Comparison of ENCODE assay signal across 9 cellular contexts in the genomic region with DNA sequence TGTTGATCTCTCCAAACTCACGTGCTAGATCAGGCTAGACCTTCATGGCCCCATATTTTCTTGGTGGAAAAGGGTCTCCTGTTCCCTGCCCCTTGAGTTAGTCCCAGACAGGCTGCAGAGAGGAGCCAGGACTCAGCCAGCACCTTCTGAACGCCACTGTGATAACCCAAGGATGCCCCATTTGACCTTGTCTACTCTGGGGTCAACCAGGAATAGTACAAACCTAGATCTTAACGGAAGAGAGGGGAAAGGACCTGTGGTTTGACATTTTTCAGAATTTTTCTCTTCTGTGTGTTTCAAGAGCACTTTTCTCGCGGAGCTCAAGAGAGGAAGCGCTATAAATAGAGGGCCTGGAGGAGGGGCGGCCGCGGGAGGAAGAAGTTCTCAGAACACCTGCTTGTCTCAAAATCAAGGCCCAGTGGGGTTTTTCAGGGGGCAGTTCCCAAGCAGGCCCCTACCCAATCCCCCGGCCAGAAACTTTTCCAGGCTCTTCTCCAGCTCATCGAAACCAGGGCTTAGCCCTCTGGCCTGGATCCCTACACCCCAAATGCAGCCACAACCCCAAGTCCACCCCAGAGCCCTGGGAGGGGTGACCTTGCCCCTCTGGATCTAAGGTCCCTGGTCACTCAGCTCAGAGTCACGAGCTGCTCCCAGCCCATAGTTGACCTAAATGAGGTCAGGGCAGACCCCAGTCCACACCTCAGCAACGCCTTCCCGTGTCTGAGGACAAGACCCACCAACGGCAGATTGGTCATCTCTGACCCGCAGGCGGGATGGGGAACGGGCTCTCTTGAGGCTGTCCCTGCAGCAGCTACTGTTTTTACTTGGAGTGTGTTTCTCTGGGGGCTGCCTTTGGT.
DNase-seq lines count a peak whose midpoint lies in the region; ATAC-seq and TF ChIP-seq lines count a peak whose summit lies in the region.
"Had no signal": no experiment of that assay in that cellular context is flagged by ENCODE, and none has a peak within 500 bp of the region (broad histone marks: within the 10 kb centered on the region; RNA-seq: fewer than 3 reads in every experiment).

No MANE protein-coding gene starts in this region.

- CTCF ChIA-PET in mammary epithelial cell (lab: Charles Lee; ENCODE audit: low non-redundant PET) = no interaction called here

- H3K27me3 ChIP-seq in OCI-LY3 (ENCODE audit: low read depth, low read length) (no peaks in the 10 kb centered on the region), mammary epithelial cell (ENCODE audit: insufficient read depth, low read length) (peaks cover 4% of the 10 kb centered on the region)

- peak overlapping the region; percentile 75 for H3K27ac Mint-ChIP-seq in central memory CD8-positive, alpha-beta T cell (ENCODE audit: low read depth)
- no peak overlapping the region for H3K27ac Mint-ChIP-seq in osteocyte (ENCODE audit: unreplicated experiment)

- no peak for DNase-seq in central memory CD8-positive, alpha-beta T cell (ENCODE audit: low spot score in 2 of 2)
- DNase-seq in HK-2 (ENCODE audit: unreplicated experiment) = no peak
- DNase-seq in NCI-H524 (lab: John Stamatoyannopoulos, UW) = no peak
- DNase-seq in osteocyte (ENCODE audit: extremely low spot score, unreplicated experiment) = no peak
- no peak for DNase-seq in mammary epithelial cell

- no peaks in the 10 kb centered on the region for H3K9me3 Mint-ChIP-seq in central memory CD8-positive, alpha-beta T cell
- no peaks in the 10 kb centered on the region for H3K9me3 Mint-ChIP-seq in osteocyte (ENCODE audit: unreplicated experiment)

- WGBS in mammary epithelial cell (ENCODE audit: low coverage, missing lambda C conversion rate) = 75% methylated on average over 15 of the region's 18 CpGs

- H3K27ac ChIP-seq in OCI-LY3 (ENCODE audit: low read length) = peak overlapping the region; percentile 98
- no peak overlapping the region for H3K27ac ChIP-seq in mammary epithelial cell (ENCODE audit: insufficient read depth, low read depth, low read length)

- peaks cover 70% of the 10 kb centered on the region for H3K4me1 ChIP-seq in OCI-LY3 (ENCODE audit: low read length)
- no peaks in the 10 kb centered on the region for H3K4me1 ChIP-seq in mammary epithelial cell (ENCODE audit: insufficient read depth, low read length)

- no peaks in the 10 kb centered on the region for H4K20me1 ChIP-seq in OCI-LY3 (ENCODE audit: insufficient read depth, low read length)
- no peaks in the 10 kb centered on the region for H4K20me1 ChIP-seq in mammary epithelial cell (ENCODE audit: insufficient read depth, low read length)

- H3K79me2 ChIP-seq in OCI-LY3 (ENCODE audit: low read length) (no peaks in the 10 kb centered on the region), mammary epithelial cell (ENCODE audit: insufficient read depth, low read length) (no peaks in the 10 kb centered on the region)

- H3K9ac ChIP-seq in OCI-LY3 (ENCODE audit: low read length) (peak overlapping the region; percentile 80), mammary epithelial cell (ENCODE audit: insufficient read depth, low read length) (no peak overlapping the region)

- 0 out of 2 replicates have a peak overlapping the region, but pooled peaks have one; percentile 1 for H2AFZ ChIP-seq in OCI-LY3 (ENCODE audit: low read depth, low read length)
- no peak overlapping the region for H2AFZ ChIP-seq in mammary epithelial cell (ENCODE audit: low read depth, low read length)

- H3K4me1 Mint-ChIP-seq in central memory CD8-positive, alpha-beta T cell = peaks cover 42% of the 10 kb centered on the region
- no peaks in the 10 kb centered on the region for H3K4me1 Mint-ChIP-seq in osteocyte (ENCODE audit: unreplicated experiment)

- peak overlapping the region; percentile 52 for H3K4me3 Mint-ChIP-seq in central memory CD8-positive, alpha-beta T cell
- H3K4me3 Mint-ChIP-seq in osteocyte (ENCODE audit: unreplicated experiment) = no peak overlapping the region

- dilution Hi-C loops in mammary epithelial cell (cut with HindIII; ENCODE audit: low sequenced_read_pairs) = no loop called here

- no peaks in the 10 kb centered on the region for H3K27me3 Mint-ChIP-seq in central memory CD8-positive, alpha-beta T cell
- peaks cover 38% of the 10 kb centered on the region for H3K27me3 Mint-ChIP-seq in osteocyte (ENCODE audit: unreplicated experiment)

- ATAC-seq in GM19025 (IDR thresholded peaks at IDR 0.05; ENCODE audit: low read depth, unreplicated experiment) = peak; percentile 68
- ATAC-seq in HG02852 (IDR thresholded peaks at IDR 0.05; ENCODE audit: unreplicated experiment) = peak; percentile 66
- peak; percentile 64 for ATAC-seq in central memory CD8-positive, alpha-beta T cell (replicated peaks; ENCODE audit: extremely low read depth, poor library complexity, severe bottlenecking)

- H3K36me3 Mint-ChIP-seq in central memory CD8-positive, alpha-beta T cell (ENCODE audit: insufficient read depth) = peaks cover 3% of the 10 kb centered on the region
- no peaks in the 10 kb centered on the region for H3K36me3 Mint-ChIP-seq in osteocyte (ENCODE audit: unreplicated experiment)

- H3K4me3 ChIP-seq in OCI-LY3 (ENCODE audit: low read length) (peak overlapping the region; percentile 61), mammary epithelial cell (replicated peaks in 1 of 3; ENCODE audit: insufficient read depth in 1 of 3, low read depth in 2 of 3, low read length in 3 of 3) (no peak overlapping the region)
- H3K4me3 ChIP-seq: skin epidermis had no signal

- TF ChIP-seq CTCF in OCI-LY3 (IDR thresholded peaks at IDR 0.05; ENCODE audit: low read depth, low read length) = no peak
- TF ChIP-seq CTCF in osteocyte (IDR thresholded peaks at IDR 0.05) = no peak
- TF ChIP-seq CTCF in mammary epithelial cell (conservative IDR thresholded peaks at IDR 0.05 in 1 of 2, IDR thresholded peaks at IDR 0.05 in 1 of 2; ENCODE audit: extremely low read depth in 1 of 2, insufficient read depth in 1 of 2, low read depth in 1 of 2, low read length in 2 of 2) = no peak

- in situ Hi-C loops in mammary epithelial cell (cut with MboI; ENCODE audit: low sequenced_read_pairs in 2 of 2) = no loop called here

- BruUV-seq in mammary epithelial cell (replicated peaks; lab: Mats Ljungman, UMichigan) = no TSS peak

- intact Hi-C loops in mammary epithelial cell (cut with micrococcal nuclease) = no loop called here

- H3K36me3 ChIP-seq in OCI-LY3 (replicated peaks; ENCODE audit: low read depth, low read length) (no peaks in the 10 kb centered on the region), mammary epithelial cell (ENCODE audit: insufficient read depth, low read length) (no peaks in the 10 kb centered on the region)

- no peaks in the 10 kb centered on the region for H3K9me3 ChIP-seq in OCI-LY3 (ENCODE audit: insufficient read depth, low read length)
- no peaks in the 10 kb centered on the region for H3K9me3 ChIP-seq in mammary epithelial cell (replicated peaks; ENCODE audit: insufficient read depth, low read length)

- peak overlapping the region; percentile 86 for H3K4me2 ChIP-seq in OCI-LY3 (ENCODE audit: low read length)
- H3K4me2 ChIP-seq in mammary epithelial cell (ENCODE audit: insufficient read depth, low read depth, low read length) = no peak overlapping the region
